Comparison of ENCODE assay signal across 8 cellular contexts in the genomic region with DNA sequence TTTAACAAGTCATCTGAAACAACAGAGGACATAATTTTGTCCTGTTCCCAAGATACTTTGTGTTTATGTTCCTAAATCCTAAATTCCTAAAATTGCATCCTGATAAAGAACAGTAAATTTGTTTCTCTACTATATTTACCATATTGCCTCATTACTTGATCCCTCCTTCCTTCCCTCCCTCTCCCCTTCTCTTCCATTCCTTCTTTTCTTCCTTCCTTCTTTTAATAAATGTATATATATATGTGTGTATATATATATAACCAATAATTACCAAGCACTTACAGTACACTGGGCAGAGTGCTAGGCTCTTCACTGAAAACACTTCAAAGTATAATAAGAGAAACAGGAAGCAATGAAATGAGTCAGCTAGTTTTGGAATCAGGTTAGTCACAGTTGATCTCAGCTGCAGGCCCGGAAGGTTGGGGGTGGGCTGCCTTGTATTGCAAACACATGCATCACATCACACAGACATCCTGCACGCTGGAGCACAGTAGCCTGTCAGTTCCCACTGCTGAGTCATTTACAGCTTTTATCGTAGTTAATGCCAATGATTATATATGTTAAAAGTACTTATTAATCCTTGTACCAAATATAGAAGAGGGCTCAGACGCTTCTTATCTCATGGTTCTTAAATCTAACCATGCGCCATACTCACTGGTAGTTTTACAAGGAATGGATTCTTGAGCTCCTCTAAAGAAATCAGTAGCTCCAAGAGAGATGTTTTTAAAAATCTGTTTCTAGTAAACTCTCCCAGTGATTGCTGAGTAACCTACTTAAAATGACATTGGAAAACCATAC.
DNase-seq lines count a peak whose midpoint lies in the region; ATAC-seq and TF ChIP-seq lines count a peak whose summit lies in the region.

No MANE protein-coding gene starts in this region.

- intact Hi-C loops in A673 (cut with micrococcal nuclease; ENCODE audit: unreplicated experiment) = no loop called here

- CTCF ChIA-PET in A673 (lab: Charles Lee) = no interaction called here

- peak; percentile 98 for DNase-seq in A673 (ENCODE audit: low spot score)
- DNase-seq in NCI-H1436 (lab: John Stamatoyannopoulos, UW) = peak; percentile 83
- DNase-seq in T-helper 2 cell = peak in 4 of 5 experiments; percentile 18 to 99 (median 38)
- DNase-seq in ecto neural progenitor cell (ENCODE audit: low spot score) = peak; percentile 66
- no peak for DNase-seq in tibial nerve (ENCODE audit: low spot score in 2 of 2)

- POLR2A ChIA-PET in A673 (lab: Charles Lee; ENCODE audit: low non-redundant PET) = no interaction called here

- H3K27me3 ChIP-seq in A673 (replicated peaks; ENCODE audit: insufficient read depth, low read depth, low read length, poor library complexity) (no peaks in the 10 kb centered on the region), neuron (ENCODE audit: insufficient read depth, low read length) (no peaks in the 10 kb centered on the region), tibial nerve (no peaks in the 10 kb centered on the region)

- 17 to 20% methylated on average over 5 of the region's 5 CpGs for WGBS in tibial nerve, 2 donors

- no peak for TF ChIP-seq CTCF in A673 (conservative IDR thresholded peaks at IDR 0.05; ENCODE audit: low read depth, low read length)
- no peak for TF ChIP-seq CTCF in tibial nerve (IDR thresholded peaks at IDR 0.05)

- TF ChIP-seq POLR2A in tibial nerve (IDR thresholded peaks at IDR 0.05) = no peak

- no peaks in the 10 kb centered on the region for H3K9me3 ChIP-seq in A673 (ENCODE audit: low read depth, low read length, poor library complexity, severe bottlenecking)
- H3K9me3 ChIP-seq in neuron (ENCODE audit: low read length) = no peaks in the 10 kb centered on the region
- peaks cover 0 to 2% (median 0%) of the 10 kb centered on the region in 4 donors for H3K9me3 ChIP-seq in tibial nerve

- peak overlapping the region; percentile 85 for H3K27ac ChIP-seq in A673 (ENCODE audit: low read depth, low read length, poor library complexity, severe bottlenecking)
- H3K27ac ChIP-seq in tibial nerve = no peak overlapping the region

- BruUV-seq in A673 (replicated peaks; lab: Mats Ljungman, UMichigan) = no TSS peak

- H3K4me3 ChIP-seq in A673 (ENCODE audit: low read depth, low read length, poor library complexity, severe bottlenecking) = no peak overlapping the region
- H3K4me3 ChIP-seq in neuron (ENCODE audit: low read length) = no peak overlapping the region
- H3K4me3 ChIP-seq in tibial nerve = no peak overlapping the region

- H3K36me3 ChIP-seq in A673 (ENCODE audit: insufficient read depth, low read length, poor library complexity, severe bottlenecking) (no peaks in the 10 kb centered on the region), neuron (ENCODE audit: insufficient read depth, low read length) (no peaks in the 10 kb centered on the region), tibial nerve (no peaks in the 10 kb centered on the region)

- TF ChIP-seq EP300 in tibial nerve (IDR thresholded peaks at IDR 0.05) = no peak

- peak overlapping the region; percentile 1 for H2AFZ ChIP-seq in neuron (ENCODE audit: low read depth, low read length)

- ATAC-seq in GM18499 (IDR thresholded peaks at IDR 0.05; ENCODE audit: insufficient read depth, unreplicated experiment) (peak; percentile 85), HG02840 (IDR thresholded peaks at IDR 0.05; ENCODE audit: low FRiP score, unreplicated experiment) (peak; percentile 92)

- H3K4me1 ChIP-seq in A673 (ENCODE audit: insufficient read depth, low read length, poor library complexity, severe bottlenecking) = peaks cover 44% of the 10 kb centered on the region
- peaks cover 4% of the 10 kb centered on the region for H3K4me1 ChIP-seq in neuron (ENCODE audit: insufficient read depth, low read length)
- no peaks in the 10 kb centered on the region for H3K4me1 ChIP-seq in tibial nerve

Comparison
In these comparisons a context has a peak if more than half of its experiments do, and no peak if none do; other contexts are left out.
1. DNase-seq: peak in A673 (single experiment), NCI-H1436 (single experiment), T-helper 2 cell (4 of 5) and ecto neural progenitor cell (single experiment); none in tibial nerve (0 of 2).